ENCODE assay signal across 8 cellular contexts in the genomic region with DNA sequence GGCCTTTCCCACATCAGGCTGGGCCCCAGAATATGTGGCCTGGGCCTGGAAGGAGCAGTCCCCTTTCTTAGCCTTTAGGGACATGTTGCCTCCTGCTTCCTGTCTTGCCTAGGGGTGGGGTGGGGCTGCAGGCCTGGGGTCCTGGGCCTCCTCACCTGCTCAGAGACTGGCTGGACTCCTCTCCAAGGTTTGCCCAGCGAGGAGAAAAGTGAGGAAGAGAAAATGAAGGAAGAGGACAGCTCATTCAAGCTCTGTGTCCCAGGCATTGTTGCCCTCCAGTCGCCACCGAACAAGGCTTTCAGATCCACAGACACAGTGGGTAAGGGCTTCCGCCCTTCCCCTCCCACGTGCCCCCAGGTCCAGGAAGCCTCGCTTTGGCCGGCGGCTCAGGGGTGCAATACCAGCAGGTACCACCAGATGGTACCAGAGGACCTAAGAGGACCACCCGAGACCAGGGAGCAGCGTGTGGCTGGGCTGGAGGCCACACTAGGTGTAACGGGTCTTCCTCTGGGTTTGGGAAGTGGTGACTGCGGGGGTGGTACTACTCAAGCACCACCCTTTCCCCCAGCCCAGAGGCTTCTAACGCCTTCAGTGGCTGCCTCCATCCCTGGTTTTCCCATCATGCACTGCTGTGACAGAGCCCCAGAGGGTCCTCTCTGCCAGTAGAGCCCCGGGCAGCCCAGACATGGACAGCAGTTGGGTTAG. TPM values are rescaled to one million over a fixed set of nuclear protein-coding genes. Genes with fewer than 3 reads are reported as not detected.
DNase-seq lines count a peak whose midpoint lies in the region; ATAC-seq and TF ChIP-seq lines count a peak whose summit lies in the region.

No MANE protein-coding gene starts in this region.

- DNase-seq in BJ (ENCODE audit: low read depth) (no peak), GM19238 (ENCODE audit: insufficient read length, low spot score) (peak; percentile 83), Panc1 (ENCODE audit: low read depth, low spot score) (no peak), fibroblast of gingiva (ENCODE audit: low read depth) (peak; percentile 39)
- DNase-seq in activated T-cell treated with anti-CD3 and anti-CD28 coated beads, Interleukin-2, amount 50 U/mL, for 48 hours, result peak; percentile 97 to 98
- DNase-seq in stimulated activated naive CD8-positive, alpha-beta T cell treated with anti-CD3 and anti-CD28 coated beads, Interleukin-15, amount 100 ng/mL, for 72 hours, result peak; percentile 86 to 94

- no peak overlapping the region for H3K4me3 ChIP-seq in BJ (ENCODE audit: low read depth, low read length)
- H3K4me3 ChIP-seq in Panc1 (ENCODE audit: low read depth in 2 of 2, low read length in 2 of 2), result 0 out of 4 replicates have a peak overlapping the region, but pooled peaks of 1 of the 2 experiments have one; percentile 3
- no peak overlapping the region for H3K4me3 ChIP-seq in neural cell (ENCODE audit: low read length)

- no peaks in the 10 kb centered on the region for H3F3A ChIP-seq in neural cell (ENCODE audit: insufficient read depth, low read length, poor library complexity, severe bottlenecking)

- H3K36me3 ChIP-seq in BJ (ENCODE audit: control insufficient read depth, insufficient read depth, low read length), result no peaks in the 10 kb centered on the region
- no peaks in the 10 kb centered on the region for H3K36me3 ChIP-seq in Panc1 (ENCODE audit: control insufficient read depth, insufficient read depth, low read length)
- no peaks in the 10 kb centered on the region for H3K36me3 ChIP-seq in neural cell (ENCODE audit: insufficient read depth, low read length)

- TF ChIP-seq RAD21 in neural cell (conservative IDR thresholded peaks at IDR 0.05), result peak; percentile 98

- H3K4me2 ChIP-seq in neural cell (ENCODE audit: low read length), result no peak overlapping the region

- H3K9me3 ChIP-seq in Panc1 (ENCODE audit: control insufficient read depth, insufficient read depth, low read depth, low read length) (no peaks in the 10 kb centered on the region), neural cell (ENCODE audit: low read length) (no peaks in the 10 kb centered on the region)

- H3K4me1 Mint-ChIP-seq in IgD-negative memory B cell, result peaks cover 9 to 21% (median 15%) of the 10 kb centered on the region in 3 donors
- H3K4me1 Mint-ChIP-seq in stimulated activated naive CD8-positive, alpha-beta T cell treated with anti-CD3 and anti-CD28 coated beads, Interleukin-15, amount 100 ng/mL, for 72 hours, result peaks cover 45% of the 10 kb centered on the region

- H3K27me3 Mint-ChIP-seq in IgD-negative memory B cell, result no peaks in the 10 kb centered on the region
- no peaks in the 10 kb centered on the region for H3K27me3 Mint-ChIP-seq in stimulated activated naive CD8-positive, alpha-beta T cell treated with anti-CD3 and anti-CD28 coated beads, Interleukin-15, amount 100 ng/mL, for 72 hours

- POLR2A ChIA-PET in BJ (lab: Charles Lee) (no interaction called here), Panc1 (lab: Charles Lee) (no interaction called here)

- peak overlapping the region; percentile 54; the same call in 1 of the 2 replicates for H3K27ac ChIP-seq in Panc1 (ENCODE audit: low read length)
- H3K27ac ChIP-seq in neural cell (ENCODE audit: low read length), result no peak overlapping the region

- CTCF ChIA-PET in BJ (lab: Yijun Ruan, JAX) (interaction anchor here (0.8 to 17.2 kb wide), 24 partner anchors 9 to 570 kb away, joined by 3 to 335 read pairs (median 5); a partner anchor contains a TSS), Panc1 (lab: Charles Lee) (interaction anchor here (0.6 to 1.2 kb wide), 4 partner anchors 14 to 576 kb away, joined by 3 to 4 read pairs (median 4); no protein-coding TSS in a partner anchor)

- no peaks in the 10 kb centered on the region for H3K36me3 Mint-ChIP-seq in IgD-negative memory B cell

- H3K4me3 Mint-ChIP-seq in IgD-negative memory B cell, result peak overlapping the region in 3 of 4 donors; percentile 17 to 73 (median 60)
- peak overlapping the region; percentile 83 to 86 for H3K4me3 Mint-ChIP-seq in stimulated activated naive CD8-positive, alpha-beta T cell treated with anti-CD3 and anti-CD28 coated beads, Interleukin-15, amount 100 ng/mL, for 72 hours

- TF ChIP-seq CTCF in BJ (IDR thresholded peaks at IDR 0.05; ENCODE audit: insufficient read depth, low read depth, low read length) (peak; percentile 97), Panc1 (IDR thresholded peaks at IDR 0.05) (peak; percentile 96), neural cell (IDR thresholded peaks at IDR 0.05; ENCODE audit: poor library complexity, severe bottlenecking) (peak; percentile 99)

- no peaks in the 10 kb centered on the region for H3K27me3 ChIP-seq in BJ (ENCODE audit: control insufficient read depth, insufficient read depth, low read length)
- H3K27me3 ChIP-seq in Panc1 (ENCODE audit: control insufficient read depth, insufficient read depth, low read length), result no peaks in the 10 kb centered on the region
- H3K27me3 ChIP-seq in neural cell (ENCODE audit: insufficient read depth, low read depth, low read length), result no peaks in the 10 kb centered on the region

- no TSS peak for BruUV-seq in Panc1 (replicated peaks; lab: Mats Ljungman, UMichigan)

- intact Hi-C loops in Panc1 (cut with micrococcal nuclease; ENCODE audit: unreplicated experiment), result loop anchor here (5.0 kb wide), 1 partner anchor 37 kb away; a partner anchor contains a TSS

- H3K79me2 ChIP-seq in neural cell (replicated peaks; ENCODE audit: insufficient read depth, low read length), result no peaks in the 10 kb centered on the region

- H3K9ac ChIP-seq in neural cell (ENCODE audit: low read length), result no peak overlapping the region

- no peak for TF ChIP-seq EP300 in neural cell (conservative IDR thresholded peaks at IDR 0.05; ENCODE audit: poor library complexity, severe bottlenecking)

- no peaks in the 10 kb centered on the region for H3K9me2 ChIP-seq in neural cell (ENCODE audit: insufficient read depth, low read length)

- peak; percentile 70 for ATAC-seq in Panc1
- peak; percentile 88 for ATAC-seq in stimulated activated naive CD8-positive, alpha-beta T cell treated with anti-CD3 and anti-CD28 coated beads, Interleukin-15, amount 100 ng/mL, for 72 hours

- peaks cover 20% of the 10 kb centered on the region for H3K4me1 ChIP-seq in Panc1 (ENCODE audit: control insufficient read depth, insufficient read depth, low read length)

- in situ Hi-C loops in Panc1 (cut with HindIII; ENCODE audit: low pct_unique_long_range_greater_than_20kb, low sequenced_read_pairs), result no loop called here

- H2AFZ ChIP-seq in neural cell (ENCODE audit: low read depth, low read length), result no peak overlapping the region

- no peaks in the 10 kb centered on the region for H3K9me3 Mint-ChIP-seq in IgD-negative memory B cell
- no peaks in the 10 kb centered on the region for H3K9me3 Mint-ChIP-seq in stimulated activated naive CD8-positive, alpha-beta T cell treated with anti-CD3 and anti-CD28 coated beads, Interleukin-15, amount 100 ng/mL, for 72 hours

- H4K20me1 ChIP-seq in neural cell (ENCODE audit: insufficient read depth), result no peaks in the 10 kb centered on the region

- H3K27ac Mint-ChIP-seq in IgD-negative memory B cell, result peak overlapping the region; percentile 53 to 92 (median 64)
- H3K27ac Mint-ChIP-seq in stimulated activated naive CD8-positive, alpha-beta T cell treated with anti-CD3 and anti-CD28 coated beads, Interleukin-15, amount 100 ng/mL, for 72 hours, result peak overlapping the region; percentile 91 to 96

TF ChIP-seq in neural cell, 6 proteins besides CTCF, POLR2A, EP300 and RAD21:
- TF ChIP-seq POLR2AphosphoS5 (IDR thresholded peaks at IDR 0.05) (no peak), SMC3 (conservative IDR thresholded peaks at IDR 0.05; ENCODE audit: poor library complexity) (peak; percentile 97), MXI1 (conservative IDR thresholded peaks at IDR 0.05; ENCODE audit: poor library complexity, severe bottlenecking) (peak; percentile 43)
- TF ChIP-seq, protein P1, sequence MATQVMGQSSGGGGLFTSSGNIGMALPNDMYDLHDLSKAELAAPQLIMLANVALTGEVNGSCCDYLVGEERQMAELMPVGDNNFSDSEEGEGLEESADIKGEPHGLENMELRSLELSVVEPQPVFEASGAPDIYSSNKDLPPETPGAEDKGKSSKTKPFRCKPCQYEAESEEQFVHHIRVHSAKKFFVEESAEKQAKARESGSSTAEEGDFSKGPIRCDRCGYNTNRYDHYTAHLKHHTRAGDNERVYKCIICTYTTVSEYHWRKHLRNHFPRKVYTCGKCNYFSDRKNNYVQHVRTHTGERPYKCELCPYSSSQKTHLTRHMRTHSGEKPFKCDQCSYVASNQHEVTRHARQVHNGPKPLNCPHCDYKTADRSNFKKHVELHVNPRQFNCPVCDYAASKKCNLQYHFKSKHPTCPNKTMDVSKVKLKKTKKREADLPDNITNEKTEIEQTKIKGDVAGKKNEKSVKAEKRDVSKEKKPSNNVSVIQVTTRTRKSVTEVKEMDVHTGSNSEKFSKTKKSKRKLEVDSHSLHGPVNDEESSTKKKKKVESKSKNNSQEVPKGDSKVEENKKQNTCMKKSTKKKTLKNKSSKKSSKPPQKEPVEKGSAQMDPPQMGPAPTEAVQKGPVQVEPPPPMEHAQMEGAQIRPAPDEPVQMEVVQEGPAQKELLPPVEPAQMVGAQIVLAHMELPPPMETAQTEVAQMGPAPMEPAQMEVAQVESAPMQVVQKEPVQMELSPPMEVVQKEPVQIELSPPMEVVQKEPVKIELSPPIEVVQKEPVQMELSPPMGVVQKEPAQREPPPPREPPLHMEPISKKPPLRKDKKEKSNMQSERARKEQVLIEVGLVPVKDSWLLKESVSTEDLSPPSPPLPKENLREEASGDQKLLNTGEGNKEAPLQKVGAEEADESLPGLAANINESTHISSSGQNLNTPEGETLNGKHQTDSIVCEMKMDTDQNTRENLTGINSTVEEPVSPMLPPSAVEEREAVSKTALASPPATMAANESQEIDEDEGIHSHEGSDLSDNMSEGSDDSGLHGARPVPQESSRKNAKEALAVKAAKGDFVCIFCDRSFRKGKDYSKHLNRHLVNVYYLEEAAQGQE (IDR thresholded peaks at IDR 0.05; ENCODE audit: borderline replicate concordance), result no peak

RNA-seq across cellular contexts. Expression of a gene that starts 5.5 kb away (rescaled TPM):
- polyA plus RNA-seq in BJ (2011; rRNA removed) (16.6 and 24.5 TPM in 2 replicates), IgD-negative memory B cell (40.6 TPM), neural cell (15.4 and 21.9 TPM in 2 replicates)
- 17.8 and 25.4 TPM in 2 replicates for polyA minus RNA-seq in BJ (2011; rRNA and poly(A)+ RNA removed)
- 31.5 TPM for total RNA-seq in Panc1 (2021; ENCODE audit: unreplicated experiment)
- 36.3 TPM for polyA plus RNA-seq in Panc1 (2012; ENCODE audit: insufficient read length)
- 9.3 and 9.7 TPM in 2 replicates for polyA minus RNA-seq in neural cell

RNA-seq across cellular contexts. Expression of a gene that starts 35.6 kb away (rescaled TPM):
- polyA plus RNA-seq in BJ (2011; rRNA removed) (8.6 and 16.6 TPM in 2 replicates), IgD-negative memory B cell (6.7 TPM), neural cell (0.11 and 0.16 TPM in 2 replicates)
- 14.8 and 16.6 TPM in 2 replicates for polyA minus RNA-seq in BJ (2011; rRNA and poly(A)+ RNA removed)
- 65.8 TPM for total RNA-seq in Panc1 (2021; ENCODE audit: unreplicated experiment)
- 58.9 TPM for polyA plus RNA-seq in Panc1 (2012; ENCODE audit: insufficient read length)
- 0.23 and 0.24 TPM in 2 replicates for polyA minus RNA-seq in neural cell

Comparison
In these comparisons a context has a peak if more than half of its experiments do, and no peak if none do; other contexts are left out.
1. DNase-seq: peak in GM19238 (single experiment), activated T-cell treated with anti-CD3 and anti-CD28 coated beads, Interleukin-2, amount 50 U/mL, for 48 hours (2 of 2), fibroblast of gingiva (single experiment) and stimulated activated naive CD8-positive, alpha-beta T cell treated with anti-CD3 and anti-CD28 coated beads, Interleukin-15, amount 100 ng/mL, for 72 hours (2 of 2); none in BJ (single experiment) and Panc1 (single experiment).
2. Peak in every context shown above with its lines, with median percentiles within 50 percentile points of each other: CTCF ChIP-seq.